In the genomic region with DNA sequence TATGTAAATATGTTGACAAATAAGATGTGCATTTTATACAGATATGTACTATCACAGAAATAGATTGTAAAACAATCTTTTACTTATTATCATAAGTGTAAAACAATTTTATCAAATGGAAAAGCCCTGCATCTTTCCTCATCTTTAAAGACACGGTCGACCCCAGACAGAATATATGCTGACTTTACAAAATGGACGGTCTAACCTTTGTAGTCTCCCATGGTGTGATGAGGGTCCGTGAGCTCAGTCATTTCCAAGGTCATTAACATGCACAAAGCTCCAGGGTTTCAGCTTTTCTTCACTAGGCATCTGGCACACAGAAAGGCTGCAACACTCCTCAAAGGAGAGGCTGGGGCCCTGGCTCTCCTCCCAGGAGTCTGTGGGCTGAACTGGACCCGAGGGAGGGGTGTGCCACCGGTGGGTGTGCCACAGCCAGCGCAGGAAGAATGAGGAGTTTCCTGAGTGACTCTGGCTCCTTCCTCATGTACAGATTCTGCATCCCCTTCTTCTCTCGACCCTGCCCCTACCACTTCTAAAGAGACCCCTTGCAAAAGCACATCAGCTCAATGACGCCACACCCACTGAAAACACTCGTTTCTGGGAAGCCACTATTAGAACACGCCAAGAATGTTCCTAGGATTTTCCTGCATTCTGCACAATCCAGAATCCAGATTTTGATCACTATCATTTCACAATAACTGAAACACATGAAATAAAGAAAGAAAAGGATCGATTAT, we compare ENCODE assay signal across 9 cellular contexts. TPM values are rescaled to one million over a fixed set of nuclear protein-coding genes. Genes with fewer than 3 reads are reported as not detected.
DNase-seq lines count a peak whose midpoint lies in the region; ATAC-seq, FAIRE-seq and TF ChIP-seq lines count a peak whose summit lies in the region.
"Had no signal": no experiment of that assay in that cellular context is flagged by ENCODE, and none has a peak within 500 bp of the region (broad histone marks: within the 10 kb centered on the region; RNA-seq: fewer than 3 reads in every experiment).

No MANE protein-coding gene starts in this region.

- no peaks in the 10 kb centered on the region for H3K36me3 ChIP-seq in HCT116 (ENCODE audit: control insufficient read depth in 1 of 2, insufficient read depth in 2 of 2, low read length in 2 of 2)
- H3K36me3 ChIP-seq in small intestine (ENCODE audit: control insufficient read depth in 2 of 2, insufficient read depth in 2 of 2, low read length in 2 of 2): no peaks in the 10 kb centered on the region

- WGBS in small intestine, 3 donors: 8 to 27% (median 21%) methylated on average over 12 of the region's 12 CpGs

- ATAC-seq in HCT116 (0 out of 2 replicates have a peak, but pooled peaks have one; percentile 35), left lobe of liver (peak; percentile 37), GM18873 (IDR thresholded peaks at IDR 0.05; ENCODE audit: low FRiP score, unreplicated experiment) (no peak), GM21367 (IDR thresholded peaks at IDR 0.05; ENCODE audit: unreplicated experiment) (no peak)
- ATAC-seq in natural killer cell treated with Interleukin-12 subunit alpha and Interleukin-12 subunit beta and Interleukin-15 and Interleukin-18, amount 100 ng/mL, for 72 hours: no peak
- ATAC-seq in naive thymus-derived CD8-positive, alpha-beta T cell: no peak

- peaks cover 29 to 35% of the 10 kb centered on the region in 2 experiments for H3K4me1 ChIP-seq in HCT116 (ENCODE audit: control insufficient read depth in 1 of 2, insufficient read depth in 2 of 2, low read length in 2 of 2)
- peaks cover 5 to 14% of the 10 kb centered on the region in 2 donors for H3K4me1 ChIP-seq in small intestine (ENCODE audit: control insufficient read depth in 2 of 2, insufficient read depth in 1 of 2, low read depth in 1 of 2, low read length in 1 of 2)

- H3K4me3 Mint-ChIP-seq in natural killer cell treated with Interleukin-12 subunit alpha and Interleukin-12 subunit beta and Interleukin-15 and Interleukin-18, amount 100 ng/mL, for 72 hours: no peak overlapping the region
- no peak overlapping the region for H3K4me3 Mint-ChIP-seq in naive thymus-derived CD8-positive, alpha-beta T cell

- H3K9me3 Mint-ChIP-seq in natural killer cell treated with Interleukin-12 subunit alpha and Interleukin-12 subunit beta and Interleukin-15 and Interleukin-18, amount 100 ng/mL, for 72 hours: no peaks in the 10 kb centered on the region
- no peaks in the 10 kb centered on the region for H3K9me3 Mint-ChIP-seq in naive thymus-derived CD8-positive, alpha-beta T cell

- H4K20me1 ChIP-seq in HCT116 (ENCODE audit: insufficient read depth): no peaks in the 10 kb centered on the region

- no peaks in the 10 kb centered on the region for H3K36me3 Mint-ChIP-seq in natural killer cell treated with Interleukin-12 subunit alpha and Interleukin-12 subunit beta and Interleukin-15 and Interleukin-18, amount 100 ng/mL, for 72 hours
- H3K36me3 Mint-ChIP-seq in naive thymus-derived CD8-positive, alpha-beta T cell: no peaks in the 10 kb centered on the region

- no peak for TF ChIP-seq RAD21 in HCT116 (IDR thresholded peaks at IDR 0.05; ENCODE audit: low read depth)

- H3K9me3 ChIP-seq in HCT116 (ENCODE audit: control insufficient read depth in 1 of 2, insufficient read depth in 1 of 2, low read depth in 1 of 2, low read length in 2 of 2) (no peaks in the 10 kb centered on the region), small intestine (ENCODE audit: control insufficient read depth, low read depth) (no peaks in the 10 kb centered on the region)

- FAIRE-seq in small intestine (lab: Jason Lieb, UNC): no peak

- H3K79me2 ChIP-seq in HCT116 (ENCODE audit: insufficient read depth, low read length): no peaks in the 10 kb centered on the region

- no peak for TF ChIP-seq CTCF in HCT116 (IDR thresholded peaks at IDR 0.05 in 2 of 3, conservative IDR thresholded peaks at IDR 0.05 in 1 of 3; ENCODE audit: borderline replicate concordance in 1 of 3, insufficient read depth in 1 of 3, low read depth in 2 of 3, low read length in 2 of 3)

- DNase-seq in HCT116 (ENCODE audit: low read depth, low spot score) (no peak), caudate nucleus (lab: John Stamatoyannopoulos, UW) (peak in 32 of 61 donors; percentile 7 to 76 (median 30)), left lobe of liver (ENCODE audit: low spot score) (peak; percentile 51), small intestine (peak; percentile 71)
- DNase-seq in natural killer cell treated with Interleukin-12 subunit alpha and Interleukin-12 subunit beta and Interleukin-15 and Interleukin-18, amount 100 ng/mL, for 72 hours (ENCODE audit: low spot score): no peak
- no peak for DNase-seq in naive thymus-derived CD8-positive, alpha-beta T cell
- DNase-seq: activated CD4-positive, alpha-beta T cell treated with anti-CD3 and anti-CD28 coated beads for 4 hours had no signal

- H3K9me2 ChIP-seq in HCT116 (ENCODE audit: insufficient read depth): no peaks in the 10 kb centered on the region

- no peak for TF ChIP-seq POLR2A in HCT116 (IDR thresholded peaks at IDR 0.05; ENCODE audit: borderline replicate concordance, extremely low read depth, insufficient read depth, insufficient read length)

- H3K4me2 ChIP-seq in HCT116 (ENCODE audit: low read length): peak overlapping the region; percentile 47

- no peak overlapping the region for H3K9ac ChIP-seq in HCT116 (ENCODE audit: low read length)

- RAD21 ChIA-PET in HCT116 (lab: Charles Lee; ENCODE audit: low non-redundant PET in 1 of 2, low total read pairs in 2 of 2, uncharacterized antibody in 2 of 2, unreplicated experiment in 2 of 2): no interaction called here

- peaks cover 6 to 8% of the 10 kb centered on the region in 2 donors for H3K27me3 Mint-ChIP-seq in natural killer cell treated with Interleukin-12 subunit alpha and Interleukin-12 subunit beta and Interleukin-15 and Interleukin-18, amount 100 ng/mL, for 72 hours
- no peaks in the 10 kb centered on the region for H3K27me3 Mint-ChIP-seq in naive thymus-derived CD8-positive, alpha-beta T cell

- POLR2A ChIA-PET in HCT116 (lab: Charles Lee): no interaction called here
- POLR2A ChIA-PET in naive thymus-derived CD8-positive, alpha-beta T cell (lab: Charles Lee): no interaction called here

- no peak overlapping the region for H3K27ac Mint-ChIP-seq in natural killer cell treated with Interleukin-12 subunit alpha and Interleukin-12 subunit beta and Interleukin-15 and Interleukin-18, amount 100 ng/mL, for 72 hours
- H3K27ac Mint-ChIP-seq in naive thymus-derived CD8-positive, alpha-beta T cell: peak overlapping the region in 1 of 10 donors; percentile 56

- intact Hi-C loops in HCT116 (cut with micrococcal nuclease): no loop called here

- H3K4me3 ChIP-seq in HCT116 (replicated peaks in 1 of 2; ENCODE audit: low read depth in 1 of 2, low read length in 2 of 2) (0 out of 4 replicates have a peak overlapping the region, but pooled peaks of 1 of the 2 experiments have one; percentile 4), small intestine (ENCODE audit: low read depth in 1 of 2, low read length in 2 of 2) (peak overlapping the region in 1 of 2 donors; percentile 3)

- H2AFZ ChIP-seq in HCT116 (ENCODE audit: low read depth, low read length, poor library complexity, severe bottlenecking): no peak overlapping the region

- H3K4me1 Mint-ChIP-seq in natural killer cell treated with Interleukin-12 subunit alpha and Interleukin-12 subunit beta and Interleukin-15 and Interleukin-18, amount 100 ng/mL, for 72 hours (ENCODE audit: low read depth in 2 of 2): no peaks in the 10 kb centered on the region
- H3K4me1 Mint-ChIP-seq in naive thymus-derived CD8-positive, alpha-beta T cell: no peaks in the 10 kb centered on the region

- CTCF ChIA-PET in HCT116 (lab: Charles Lee): interaction anchor here (0.7 to 2.7 kb wide), 3 partner anchors 11 to 381 kb away, joined by 3 to 12 read pairs (median 3); no protein-coding TSS in a partner anchor

- H3K27me3 ChIP-seq in HCT116 (ENCODE audit: insufficient read depth, low read length): no peaks in the 10 kb centered on the region
- H3K27me3 ChIP-seq in small intestine (ENCODE audit: control insufficient read depth in 2 of 2, insufficient read depth in 2 of 2, low read length in 2 of 2): no peaks in the 10 kb centered on the region

- H3K27ac ChIP-seq in HCT116 (ENCODE audit: low read depth, low read length) (no peak overlapping the region; the same call in 1 of the 2 replicates), caudate nucleus (ENCODE audit: low read depth, low read length) (peak overlapping the region; percentile 65), small intestine (ENCODE audit: low read depth in 1 of 2, low read length in 1 of 2) (peak overlapping the region; percentile 65 to 80)

- no TSS peak for BruUV-seq in HCT116 (replicated peaks; lab: Mats Ljungman, UMichigan)

TF ChIP-seq in HCT116, 20 proteins besides CTCF, POLR2A, EP300 and RAD21 (continues in another document):
- TF ChIP-seq, protein P1, sequence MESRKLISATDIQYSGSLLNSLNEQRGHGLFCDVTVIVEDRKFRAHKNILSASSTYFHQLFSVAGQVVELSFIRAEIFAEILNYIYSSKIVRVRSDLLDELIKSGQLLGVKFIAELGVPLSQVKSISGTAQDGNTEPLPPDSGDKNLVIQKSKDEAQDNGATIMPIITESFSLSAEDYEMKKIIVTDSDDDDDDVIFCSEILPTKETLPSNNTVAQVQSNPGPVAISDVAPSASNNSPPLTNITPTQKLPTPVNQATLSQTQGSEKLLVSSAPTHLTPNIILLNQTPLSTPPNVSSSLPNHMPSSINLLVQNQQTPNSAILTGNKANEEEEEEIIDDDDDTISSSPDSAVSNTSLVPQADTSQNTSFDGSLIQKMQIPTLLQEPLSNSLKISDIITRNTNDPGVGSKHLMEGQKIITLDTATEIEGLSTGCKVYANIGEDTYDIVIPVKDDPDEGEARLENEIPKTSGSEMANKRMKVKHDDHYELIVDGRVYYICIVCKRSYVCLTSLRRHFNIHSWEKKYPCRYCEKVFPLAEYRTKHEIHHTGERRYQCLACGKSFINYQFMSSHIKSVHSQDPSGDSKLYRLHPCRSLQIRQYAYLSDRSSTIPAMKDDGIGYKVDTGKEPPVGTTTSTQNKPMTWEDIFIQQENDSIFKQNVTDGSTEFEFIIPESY (IDR thresholded peaks at IDR 0.05; ENCODE audit: extremely low read depth, insufficient replicate concordance, low read length): no peak
- no peak for TF ChIP-seq CEBPB (IDR thresholded peaks at IDR 0.05; ENCODE audit: low read depth)
- TF ChIP-seq JUND (IDR thresholded peaks at IDR 0.05): no peak
- no peak for TF ChIP-seq EZH2 (IDR thresholded peaks at IDR 0.05)
- TF ChIP-seq SRF (IDR thresholded peaks at IDR 0.05; ENCODE audit: low read depth): no peak
- TF ChIP-seq CBX3 (IDR thresholded peaks at IDR 0.05; ENCODE audit: low read depth): no peak
- no peak for TF ChIP-seq ZFX (IDR thresholded peaks at IDR 0.05)
- no peak for TF ChIP-seq POLR2AphosphoS5 (IDR thresholded peaks at IDR 0.05; ENCODE audit: low read depth, low read length)

RNA-seq across cellular contexts. Expression of a gene that starts 26.2 kb away (rescaled TPM):
- 96.2 TPM for total RNA-seq in HCT116 (2021; ENCODE audit: unreplicated experiment)
- 35.7 and 41.2 TPM in 2 replicates for polyA plus RNA-seq in HCT116 (2012)
- total RNA-seq in left lobe of liver: 47.0 TPM
- polyA plus RNA-seq in small intestine: 10 to 100 TPM; 25.7 to 41.4 (median 32.2) TPM
- 10 to 100 TPM in 1 of 2 donors, 1 to 10 TPM in 1; 7.9 to 11.0 TPM for total RNA-seq in natural killer cell treated with Interleukin-12 subunit alpha and Interleukin-12 subunit beta and Interleukin-15 and Interleukin-18, amount 100 ng/mL, for 72 hours
- 100 to 1,000 TPM; 423 to 430 TPM for total RNA-seq in naive thymus-derived CD8-positive, alpha-beta T cell
- polyA plus RNA-seq in naive thymus-derived CD8-positive, alpha-beta T cell: 100 to 1,000 TPM; 267 to 388 (median 387) TPM

Comparison
In these comparisons a context has a peak if more than half of its experiments do, and no peak if none do; other contexts are left out.
1. ATAC-seq: peak in HCT116 (single experiment) and left lobe of liver (single experiment); none in GM18873 (single experiment), GM21367 (single experiment), natural killer cell treated with Interleukin-12 subunit alpha and Interleukin-12 subunit beta and Interleukin-15 and Interleukin-18, amount 100 ng/mL, for 72 hours (0 of 2) and naive thymus-derived CD8-positive, alpha-beta T cell (0 of 2).
2. DNase-seq: peak in caudate nucleus (32 of 61), left lobe of liver (single experiment) and small intestine (single experiment); none in HCT116 (single experiment), natural killer cell treated with Interleukin-12 subunit alpha and Interleukin-12 subunit beta and Interleukin-15 and Interleukin-18, amount 100 ng/mL, for 72 hours (single experiment) and naive thymus-derived CD8-positive, alpha-beta T cell (0 of 10).